9 cellular contexts compared by ENCODE assay signal in genomic region chr9:113621309-113621791, GRCh38.
A peak's percentile ranks its signal among the peaks of the same experiment; 100 is the strongest.
DNase-seq lines count a peak whose midpoint lies in the region; ATAC-seq, FAIRE-seq and TF ChIP-seq lines count a peak whose summit lies in the region.
"Had no signal": no experiment of that assay in that cellular context is flagged by ENCODE, and none has a peak within 500 bp of the region (broad histone marks: within the 10 kb centered on the region; RNA-seq: fewer than 3 reads in every experiment).

No MANE protein-coding gene starts in this region.

- 0 out of 2 replicates have a peak overlapping the region, but pooled peaks have one; percentile 75 for H3K4me2 ChIP-seq in BLaER1

- peak; percentile 74 for ATAC-seq in gastroesophageal sphincter
- ATAC-seq in pancreas, result peak in 2 of 4 donors; percentile 13 to 15
- no peak for ATAC-seq in GM18502 (IDR thresholded peaks at IDR 0.05; ENCODE audit: poor library complexity, unreplicated experiment)
- no peak for ATAC-seq in GM21447 (IDR thresholded peaks at IDR 0.05; ENCODE audit: unreplicated experiment)

- no peak for TF ChIP-seq CTCF in gastroesophageal sphincter (IDR thresholded peaks at IDR 0.05)
- no peak for TF ChIP-seq CTCF in pancreas (IDR thresholded peaks at IDR 0.05)

- DNase-seq in SJSA1 (ENCODE audit: low read depth in 1 of 2, low spot score in 2 of 2) (peak; percentile 77 to 88), pancreas (peak in 4 of 6 donors; percentile 19 to 52 (median 45)), NCI-H146 (lab: John Stamatoyannopoulos, UW) (no peak), NCI-H1048 (lab: John Stamatoyannopoulos, UW) (no peak)

- TF ChIP-seq POLR2A in gastroesophageal sphincter (IDR thresholded peaks at IDR 0.05), result no peak

- H3K4me3 ChIP-seq in BLaER1, result no peak overlapping the region
- no peak overlapping the region for H3K4me3 ChIP-seq in SJSA1
- no peak overlapping the region for H3K4me3 ChIP-seq in gastroesophageal sphincter
- H3K4me3 ChIP-seq in pancreas, result no peak overlapping the region

- H3K4me1 ChIP-seq in BLaER1 (peaks cover 89% of the 10 kb centered on the region), SJSA1 (replicated peaks) (peaks cover 59% of the 10 kb centered on the region), gastroesophageal sphincter (peaks cover 4 to 44% (median 18%) of the 10 kb centered on the region in 3 donors), pancreas (peaks cover 4 to 12% (median 10%) of the 10 kb centered on the region in 3 donors)

- H3K36me3 ChIP-seq in BLaER1 (no peaks in the 10 kb centered on the region), SJSA1 (no peaks in the 10 kb centered on the region), gastroesophageal sphincter (no peaks in the 10 kb centered on the region), pancreas (no peaks in the 10 kb centered on the region)

- intact Hi-C loops in pancreas (cut with DNase I), result no loop called here

- H3K9me3 ChIP-seq in BLaER1, result no peaks in the 10 kb centered on the region
- H3K9me3 ChIP-seq in SJSA1 (replicated peaks), result no peaks in the 10 kb centered on the region
- no peaks in the 10 kb centered on the region for H3K9me3 ChIP-seq in gastroesophageal sphincter
- no peaks in the 10 kb centered on the region for H3K9me3 ChIP-seq in pancreas

- 6 to 26% methylated on average over 2 to 7 of the region's 14 CpGs for WGBS in gastroesophageal sphincter (ENCODE audit: low coverage in 1 of 2), 2 donors
- WGBS in pancreas, 2 donors, result 57 to 65% methylated on average over 14 of the region's 14 CpGs

- H3K27ac ChIP-seq in BLaER1, result peak overlapping the region; percentile 18; the same call in 1 of the 2 replicates
- peak overlapping the region; percentile 98 for H3K27ac ChIP-seq in SJSA1
- peak overlapping the region; percentile 10 to 84 (median 81) for H3K27ac ChIP-seq in gastroesophageal sphincter
- H3K27ac ChIP-seq in pancreas, result peak overlapping the region; percentile 70 to 87 (median 83)

- no peaks in the 10 kb centered on the region for H4K20me1 ChIP-seq in BLaER1

- H3K9ac ChIP-seq in BLaER1, result no peak overlapping the region

- no peak for FAIRE-seq in pancreas (lab: Jason Lieb, UNC)
- FAIRE-seq: GM18507 had no signal

- no peak for TF ChIP-seq EP300 in gastroesophageal sphincter (IDR thresholded peaks at IDR 0.05)

- H3K27me3 ChIP-seq in BLaER1 (no peaks in the 10 kb centered on the region), SJSA1 (replicated peaks) (no peaks in the 10 kb centered on the region), gastroesophageal sphincter (no peaks in the 10 kb centered on the region), pancreas (no peaks in the 10 kb centered on the region)

Comparison
In these comparisons a context has a peak if more than half of its experiments do, and no peak if none do; other contexts are left out.
1. H3K27ac ChIP-seq: peak in every context shown above with its lines; median percentile 98 in SJSA1; 83 in pancreas; 81 in gastroesophageal sphincter; 18 in BLaER1.
2. DNase-seq: peak in SJSA1 (2 of 2) and pancreas (4 of 6); none in NCI-H146 (single experiment) and NCI-H1048 (single experiment).